7 cellular contexts compared by ENCODE assay signal in genomic region chr7:83648464-83649241, GRCh38. TPM values are rescaled to one million over a fixed set of nuclear protein-coding genes. Genes with fewer than 3 reads are reported as not detected.
DNase-seq lines count a peak whose midpoint lies in the region; ATAC-seq and TF ChIP-seq lines count a peak whose summit lies in the region.

Gene SEMA3E, minus strand, starts transcription at chr7:83649139.

- no peaks in the 10 kb centered on the region for H3K9me3 Mint-ChIP-seq in activated CD4-positive, alpha-beta T cell treated with anti-CD3 and anti-CD28 coated beads, Interleukin-2, amount 10 ng/mL, durations not matched to agents 7 days and 5 days

- H3K4me1 Mint-ChIP-seq in activated CD4-positive, alpha-beta T cell treated with anti-CD3 and anti-CD28 coated beads, Interleukin-2, amount 10 ng/mL, durations not matched to agents 7 days and 5 days = no peaks in the 10 kb centered on the region

- DNase-seq in HK-2 (ENCODE audit: unreplicated experiment) = peak; percentile 20
- peak; percentile 58 for DNase-seq in astrocyte of the hippocampus (ENCODE audit: low read depth, low spot score)
- peak; percentile 39 for DNase-seq in kidney glomerular epithelial cell (lab: John Stamatoyannopoulos, UW)
- peak; percentile 21 to 29 for DNase-seq in thyroid gland
- DNase-seq in activated CD4-positive, alpha-beta T cell treated with anti-CD3 and anti-CD28 coated beads, Interleukin-2, amount 10 ng/mL, durations not matched to agents 7 days and 5 days = no peak

- no peak for TF ChIP-seq CTCF in thyroid gland (IDR thresholded peaks at IDR 0.05)

- POLR2A ChIA-PET in activated CD4-positive, alpha-beta T cell treated with anti-CD3 and anti-CD28 coated beads, Interleukin-2, amount 10 ng/mL, durations not matched to agents 7 days and 5 days (lab: Charles Lee) = no interaction called here

- H3K36me3 Mint-ChIP-seq in activated CD4-positive, alpha-beta T cell treated with anti-CD3 and anti-CD28 coated beads, Interleukin-2, amount 10 ng/mL, durations not matched to agents 7 days and 5 days (ENCODE audit: low read depth) = no peaks in the 10 kb centered on the region

- no peaks in the 10 kb centered on the region for H3K4me1 ChIP-seq in thyroid gland

- WGBS in thyroid gland, 2 donors = 2 to 3% methylated on average over 25 of the region's 25 CpGs

- TF ChIP-seq POLR2A in thyroid gland (IDR thresholded peaks at IDR 0.05) = no peak

- no peaks in the 10 kb centered on the region for H3K9me3 ChIP-seq in thyroid gland

- no peaks in the 10 kb centered on the region for H3K27me3 ChIP-seq in thyroid gland

- H3K4me3 Mint-ChIP-seq in activated CD4-positive, alpha-beta T cell treated with anti-CD3 and anti-CD28 coated beads, Interleukin-2, amount 10 ng/mL, durations not matched to agents 7 days and 5 days = no peak within 1 kb of the TSS

- intact Hi-C loops in thyroid gland (cut with DNase I) = no loop called here

- H3K27ac ChIP-seq in thyroid gland = no peak within 1 kb of the TSS

- no peak for ATAC-seq in GM19467 (IDR thresholded peaks at IDR 0.05; ENCODE audit: unreplicated experiment)
- no peak for ATAC-seq in HG03095 (IDR thresholded peaks at IDR 0.05; ENCODE audit: unreplicated experiment)

- H3K4me3 ChIP-seq in thyroid gland (replicated peaks in 1 of 3) = peak within 1 kb of the TSS in 2 of 3 donors; percentile 1 to 21

- CTCF ChIA-PET in activated CD4-positive, alpha-beta T cell treated with anti-CD3 and anti-CD28 coated beads, Interleukin-2, amount 10 ng/mL, durations not matched to agents 7 days and 5 days (lab: Charles Lee) = no interaction called here

- no peaks in the 10 kb centered on the region for H3K36me3 ChIP-seq in thyroid gland

- H3K27me3 Mint-ChIP-seq in activated CD4-positive, alpha-beta T cell treated with anti-CD3 and anti-CD28 coated beads, Interleukin-2, amount 10 ng/mL, durations not matched to agents 7 days and 5 days = peaks cover 12% of the 10 kb centered on the region

- H3K27ac Mint-ChIP-seq in activated CD4-positive, alpha-beta T cell treated with anti-CD3 and anti-CD28 coated beads, Interleukin-2, amount 10 ng/mL, durations not matched to agents 7 days and 5 days = no peak within 1 kb of the TSS

RNA-seq across cellular contexts. Expression of gene SEMA3E, which starts in this region (rescaled TPM):
- total RNA-seq in thyroid gland = 1 to 10 TPM in 3 of 4 donors, under 1 TPM in 1; 0.94 to 6.9 (median 2.2) TPM
- not detected for total RNA-seq in activated CD4-positive, alpha-beta T cell treated with anti-CD3 and anti-CD28 coated beads, Interleukin-2, amount 10 ng/mL, durations not matched to agents 7 days and 5 days
